16 cellular contexts compared by ENCODE assay signal in the genomic region with DNA sequence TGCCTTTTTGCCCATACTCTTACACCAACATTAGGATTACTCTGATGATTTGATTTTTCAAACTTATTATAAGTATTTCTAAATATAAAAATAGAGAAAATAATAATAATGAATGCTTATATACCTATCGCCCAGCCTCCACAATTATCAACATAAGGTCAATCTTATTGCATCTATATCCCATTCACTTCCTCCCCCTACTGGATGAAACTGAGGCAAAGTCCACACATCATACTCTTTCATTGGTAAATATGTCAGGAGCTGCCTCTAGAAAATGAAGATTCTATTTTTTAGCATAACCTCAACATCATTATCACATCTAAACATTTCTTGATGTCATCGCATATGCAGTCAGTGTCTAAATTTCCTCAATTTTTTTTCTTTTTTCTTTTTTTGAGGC. TPM values are rescaled to one million over a fixed set of nuclear protein-coding genes. Genes with fewer than 3 reads are reported as not detected.
DNase-seq lines count a peak whose midpoint lies in the region; ATAC-seq and TF ChIP-seq lines count a peak whose summit lies in the region.
"Had no signal": no experiment of that assay in that cellular context is flagged by ENCODE, and none has a peak within 500 bp of the region (broad histone marks: within the 10 kb centered on the region; RNA-seq: fewer than 3 reads in every experiment).

No MANE protein-coding gene starts in this region.

- H3K27me3 ChIP-seq in cardiac muscle cell (no peaks in the 10 kb centered on the region), RWPE2 (ENCODE audit: insufficient read depth, poor library complexity, severe bottlenecking) (no peaks in the 10 kb centered on the region), thyroid gland (no peaks in the 10 kb centered on the region)

- TF ChIP-seq CTCF in cardiac muscle cell (IDR thresholded peaks at IDR 0.05; ENCODE audit: low read depth, low read length) (peak; percentile 11), RWPE2 (IDR thresholded peaks at IDR 0.05; ENCODE audit: poor library complexity, severe bottlenecking) (peak; percentile 45), fibroblast of pulmonary artery (IDR thresholded peaks at IDR 0.05; ENCODE audit: low read length, missing control alignments) (peak; percentile 13), thyroid gland (IDR thresholded peaks at IDR 0.05) (no peak)

- DNase-seq in cardiac muscle cell (ENCODE audit: low read depth in 1 of 2, low spot score in 1 of 2): no peak
- no peak for DNase-seq in left ventricle myocardium superior
- DNase-seq in RWPE2 (ENCODE audit: low spot score): no peak
- DNase-seq in fibroblast of pulmonary artery (ENCODE audit: low read depth): no peak
- no peak for DNase-seq in thyroid gland
- DNase-seq in DMS 273 (lab: John Stamatoyannopoulos, UW; ENCODE audit: unreplicated experiment): no peak
- DNase-seq: activated CD4-positive, alpha-beta T cell treated with anti-CD3 and anti-CD28 coated beads, Interleukin-2, amount 50 U/mL, for 48 hours; activated naive CD4-positive, alpha-beta T cell treated with anti-CD3 and anti-CD28 coated beads, Interleukin-2, amount 50 U/mL, for 16 hours; activated T-cell treated with anti-CD3 and anti-CD28 coated beads, Interleukin-2, amount 50 U/mL, for 1 hour; CD8-positive, alpha-beta memory T cell; NCI-H1930; NCI-H446 treated with DMSO at 0.1 percent for 48 hours; stimulated activated naive CD8-positive, alpha-beta T cell treated with anti-CD3 and anti-CD28 coated beads, Interleukin-15, Interleukin-2, amounts not matched to agents 100 U/mL and 50 U/mL, for 24 hours had no signal

- intact Hi-C loops in left ventricle myocardium superior (cut with micrococcal nuclease) (no loop called here), thyroid gland (cut with DNase I) (no loop called here)

- H3K4me1 ChIP-seq in cardiac muscle cell (ENCODE audit: low read depth) (peaks cover 64% of the 10 kb centered on the region), RWPE2 (ENCODE audit: insufficient read depth, poor library complexity, severe bottlenecking) (peaks cover 20% of the 10 kb centered on the region), thyroid gland (peaks cover 29 to 58% of the 10 kb centered on the region in 2 donors)

- H3K27ac ChIP-seq in cardiac muscle cell (peak overlapping the region; percentile 87), RWPE2 (ENCODE audit: poor library complexity, severe bottlenecking) (no peak overlapping the region), thyroid gland (peak overlapping the region in 2 of 3 donors; percentile 75 to 89)

- WGBS in thyroid gland, 2 donors: 96 to 97% methylated on average over 2 of the region's 2 CpGs

- H3K9me3 ChIP-seq in cardiac muscle cell (ENCODE audit: low read depth): no peaks in the 10 kb centered on the region
- no peaks in the 10 kb centered on the region for H3K9me3 ChIP-seq in RWPE2 (ENCODE audit: severe bottlenecking)
- H3K9me3 ChIP-seq in thyroid gland: no peaks in the 10 kb centered on the region

- H3K36me3 ChIP-seq in cardiac muscle cell (no peaks in the 10 kb centered on the region), RWPE2 (ENCODE audit: low read depth) (no peaks in the 10 kb centered on the region; the same call in 1 of the 2 replicates), thyroid gland (no peaks in the 10 kb centered on the region)

- no peak for ATAC-seq in left ventricle myocardium superior
- no peak for ATAC-seq in RWPE2 (ENCODE audit: low read depth)
- no peak for ATAC-seq in HG02763 (IDR thresholded peaks at IDR 0.05; ENCODE audit: unreplicated experiment)
- no peak for ATAC-seq in HG03097 (IDR thresholded peaks at IDR 0.05; ENCODE audit: low FRiP score, unreplicated experiment)
- ATAC-seq: stimulated activated naive CD8-positive, alpha-beta T cell treated with anti-CD3 and anti-CD28 coated beads, Interleukin-15, Interleukin-2, amounts not matched to agents 100 U/mL and 50 U/mL, for 24 hours had no signal

- TF ChIP-seq POLR2A in thyroid gland (IDR thresholded peaks at IDR 0.05): no peak

- no peak overlapping the region for H3K4me3 ChIP-seq in cardiac muscle cell
- no peak overlapping the region for H3K4me3 ChIP-seq in RWPE2 (ENCODE audit: severe bottlenecking)
- H3K4me3 ChIP-seq in fibroblast of pulmonary artery (replicated peaks; ENCODE audit: low read depth, low read length): no peak overlapping the region
- no peak overlapping the region for H3K4me3 ChIP-seq in thyroid gland (replicated peaks in 1 of 3)

RNA-seq across cellular contexts. Expression of a gene that starts 44.3 kb away (rescaled TPM):
- 27.9 and 43.1 TPM in 2 replicates for total RNA-seq in cardiac muscle cell
- polyA plus RNA-seq in cardiac muscle cell: 38.3 and 59.3 TPM in 2 replicates
- total RNA-seq in left ventricle myocardium superior: 350 TPM
- 10 to 100 TPM in 3 of 4 donors, 1 to 10 TPM in 1; 3.1 to 20.8 (median 14.3) TPM for total RNA-seq in thyroid gland
- total RNA-seq: OCI-LY7 had no signal

Comparison
In these comparisons a context has a peak if more than half of its experiments do, and no peak if none do; other contexts are left out.
1. CTCF ChIP-seq: peak in cardiac muscle cell (single experiment), RWPE2 (single experiment) and fibroblast of pulmonary artery (single experiment); none in thyroid gland (0 of 6).